In the genomic region with DNA sequence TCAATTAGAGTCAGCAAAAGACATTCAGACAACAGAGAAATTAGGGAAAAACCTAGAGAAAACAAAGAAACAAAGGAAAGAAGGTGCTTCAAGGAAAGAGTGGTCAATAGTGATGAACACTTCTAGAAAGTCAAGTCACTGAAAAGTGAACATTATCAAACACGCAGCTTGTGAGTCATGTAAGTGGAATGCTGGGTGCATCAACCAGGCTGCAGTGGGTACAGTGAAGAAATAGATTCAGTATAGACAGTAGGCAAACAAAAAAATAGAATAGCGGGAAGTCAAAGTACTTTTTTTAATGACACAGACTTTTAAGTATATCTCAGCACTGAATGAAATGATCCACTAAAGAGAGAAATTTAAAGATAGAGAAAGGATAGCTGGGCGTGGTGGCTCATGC, we compare ENCODE assay signal across 19 cellular contexts.
A peak's percentile ranks its signal among the peaks of the same experiment; 100 is the strongest.
DNase-seq lines count a peak whose midpoint lies in the region; ATAC-seq and TF ChIP-seq lines count a peak whose summit lies in the region.
"Had no signal": no experiment of that assay in that cellular context is flagged by ENCODE, and none has a peak within 500 bp of the region (broad histone marks: within the 10 kb centered on the region; RNA-seq: fewer than 3 reads in every experiment).

No MANE protein-coding gene starts in this region.

- H3K27ac ChIP-seq in brain microvascular endothelial cell (no peak overlapping the region), spleen (no peak overlapping the region)
- H3K27ac ChIP-seq: ascending aorta, heart left ventricle had no signal

- no peaks in the 10 kb centered on the region for H3K27me3 Mint-ChIP-seq in IgD-negative memory B cell
- no peaks in the 10 kb centered on the region for H3K27me3 Mint-ChIP-seq in immature natural killer cell (ENCODE audit: low read depth in 3 of 3)
- no peaks in the 10 kb centered on the region for H3K27me3 Mint-ChIP-seq in progenitor cell of endocrine pancreas
- H3K27me3 Mint-ChIP-seq: activated CD4-positive, alpha-beta T cell treated with anti-CD3 and anti-CD28 coated beads, Interleukin-2, amount 10 ng/mL, durations not matched to agents 24 days and 14 days; activated T-helper 17 cell treated with anti-CD3 and anti-CD28 coated beads, Interleukin-2, amount 50 U/mL, for 72 hours; natural killer cell treated with Interleukin-12 subunit alpha and Interleukin-12 subunit beta and Interleukin-15 and Interleukin-18, amount 100 ng/mL, for 72 hours; stimulated activated naive B cell treated with anti-CD40 and anti-IgM and Interleukin-4, amounts not matched to agents 10 μg/mL and 1 μg/mL and 100 μg/mL, for 72 hours had no signal

- TF ChIP-seq CTCF in brain microvascular endothelial cell (IDR thresholded peaks at IDR 0.05; ENCODE audit: low read depth, low read length, missing control alignments) (no peak), kidney epithelial cell (IDR thresholded peaks at IDR 0.05; ENCODE audit: insufficient read depth, low read length, poor library complexity, severe bottlenecking) (no peak), spleen (IDR thresholded peaks at IDR 0.05 in 8 of 11, conservative IDR thresholded peaks at IDR 0.05 in 3 of 11) (no peak), progenitor cell of endocrine pancreas (IDR thresholded peaks at IDR 0.05; ENCODE audit: unreplicated experiment) (no peak)

- intact Hi-C loops in spleen (cut with DNase I; ENCODE audit: low total_unique reads) = no loop called here

- peak; percentile 51 for DNase-seq in COLO829 (ENCODE audit: low spot score)
- DNase-seq in brain microvascular endothelial cell = peak; percentile 53
- DNase-seq in kidney epithelial cell (ENCODE audit: low read depth) = peak; percentile 12
- no peak for DNase-seq in spleen
- no peak for DNase-seq in immature natural killer cell
- DNase-seq in progenitor cell of endocrine pancreas (ENCODE audit: low spot score, unreplicated experiment) = no peak
- DNase-seq: activated CD4-positive, alpha-beta T cell treated with anti-CD3 and anti-CD28 coated beads, Interleukin-2, amount 10 ng/mL, durations not matched to agents 24 days and 14 days; effector memory CD4-positive, alpha-beta T cell; heart left ventricle; right cardiac atrium; stimulated activated CD4-positive, alpha-beta T cell treated with anti-CD3 and anti-CD28 coated beads, Interleukin-4, amount 100 ng/mL, for 24 hours; stimulated activated naive B cell treated with anti-CD40 and anti-IgM and Interleukin-4, amounts not matched to agents 10 μg/mL and 1 μg/mL and 100 μg/mL, for 72 hours; T-helper 1 cell had no signal

- H3K36me3 ChIP-seq in brain microvascular endothelial cell (replicated peaks) (no peaks in the 10 kb centered on the region), kidney epithelial cell (ENCODE audit: control insufficient read depth, insufficient read depth, low read length) (no peaks in the 10 kb centered on the region), spleen (peaks cover 0 to 19% (median 3%) of the 10 kb centered on the region in 6 donors)
- H3K36me3 ChIP-seq: ascending aorta had no signal

- H3K36me3 Mint-ChIP-seq in IgD-negative memory B cell = peaks cover 17% of the 10 kb centered on the region
- no peaks in the 10 kb centered on the region for H3K36me3 Mint-ChIP-seq in immature natural killer cell
- H3K36me3 Mint-ChIP-seq in progenitor cell of endocrine pancreas (ENCODE audit: insufficient read depth) = no peaks in the 10 kb centered on the region
- H3K36me3 Mint-ChIP-seq: natural killer cell treated with Interleukin-12 subunit alpha and Interleukin-12 subunit beta and Interleukin-15 and Interleukin-18, amount 100 ng/mL, for 72 hours had no signal

- 59 to 66% (median 64%) methylated on average over 3 of the region's 3 CpGs for WGBS in spleen, 5 donors

- H3K4me3 Mint-ChIP-seq in IgD-negative memory B cell = no peak overlapping the region
- no peak overlapping the region for H3K4me3 Mint-ChIP-seq in immature natural killer cell
- H3K4me3 Mint-ChIP-seq in progenitor cell of endocrine pancreas (ENCODE audit: low read depth) = no peak overlapping the region
- H3K4me3 Mint-ChIP-seq: activated CD4-positive, alpha-beta T cell treated with anti-CD3 and anti-CD28 coated beads, Interleukin-2, amount 10 ng/mL, durations not matched to agents 24 days and 14 days; activated T-helper 17 cell treated with anti-CD3 and anti-CD28 coated beads, Interleukin-2, amount 50 U/mL, for 72 hours; natural killer cell treated with Interleukin-12 subunit alpha and Interleukin-12 subunit beta and Interleukin-15 and Interleukin-18, amount 100 ng/mL, for 72 hours had no signal

- H3K27ac Mint-ChIP-seq in IgD-negative memory B cell (peak overlapping the region in 2 of 3 donors; percentile 29 to 96), immature natural killer cell (no peak overlapping the region), progenitor cell of endocrine pancreas (no peak overlapping the region)
- H3K27ac Mint-ChIP-seq: activated CD4-positive, alpha-beta T cell treated with anti-CD3 and anti-CD28 coated beads, Interleukin-2, amount 10 ng/mL, durations not matched to agents 24 days and 14 days; activated T-helper 17 cell treated with anti-CD3 and anti-CD28 coated beads, Interleukin-2, amount 50 U/mL, for 72 hours; natural killer cell treated with Interleukin-12 subunit alpha and Interleukin-12 subunit beta and Interleukin-15 and Interleukin-18, amount 100 ng/mL, for 72 hours had no signal

- ATAC-seq in HG03521 (IDR thresholded peaks at IDR 0.05; ENCODE audit: unreplicated experiment) = no peak
- ATAC-seq: activated T-helper 17 cell treated with anti-CD3 and anti-CD28 coated beads, Interleukin-2, amount 50 U/mL, for 72 hours; heart left ventricle; left lobe of liver; natural killer cell treated with Interleukin-12 subunit alpha and Interleukin-12 subunit beta and Interleukin-15 and Interleukin-18, amount 100 ng/mL, for 72 hours; right cardiac atrium; stimulated activated naive B cell treated with anti-CD40 and anti-IgM and Interleukin-4, amounts not matched to agents 10 μg/mL and 1 μg/mL and 100 μg/mL, for 72 hours had no signal

- TF ChIP-seq POLR2A in spleen (IDR thresholded peaks at IDR 0.05) = no peak

- H3K9me3 Mint-ChIP-seq in IgD-negative memory B cell = no peaks in the 10 kb centered on the region
- H3K9me3 Mint-ChIP-seq in immature natural killer cell = peaks cover 0 to 29% (median 8%) of the 10 kb centered on the region in 6 donors
- H3K9me3 Mint-ChIP-seq in progenitor cell of endocrine pancreas (ENCODE audit: low read depth) = no peaks in the 10 kb centered on the region
- H3K9me3 Mint-ChIP-seq: activated CD4-positive, alpha-beta T cell treated with anti-CD3 and anti-CD28 coated beads, Interleukin-2, amount 10 ng/mL, durations not matched to agents 24 days and 14 days; activated T-helper 17 cell treated with anti-CD3 and anti-CD28 coated beads, Interleukin-2, amount 50 U/mL, for 72 hours; stimulated activated naive B cell treated with anti-CD40 and anti-IgM and Interleukin-4, amounts not matched to agents 10 μg/mL and 1 μg/mL and 100 μg/mL, for 72 hours had no signal

- H3K27me3 ChIP-seq in brain microvascular endothelial cell (replicated peaks) (no peaks in the 10 kb centered on the region), kidney epithelial cell (ENCODE audit: control insufficient read depth, insufficient read depth, low read length) (no peaks in the 10 kb centered on the region), spleen (replicated peaks in 1 of 7) (no peaks in the 10 kb centered on the region)
- H3K27me3 ChIP-seq: ascending aorta, heart left ventricle had no signal

- H3K4me1 ChIP-seq in spleen = peaks cover 14 to 51% (median 28%) of the 10 kb centered on the region in 6 donors
- H3K4me1 ChIP-seq: ascending aorta had no signal

- H3K4me1 Mint-ChIP-seq in IgD-negative memory B cell (peaks cover 15 to 39% (median 33%) of the 10 kb centered on the region in 3 donors), immature natural killer cell (no peaks in the 10 kb centered on the region), progenitor cell of endocrine pancreas (ENCODE audit: low read depth) (no peaks in the 10 kb centered on the region)
- H3K4me1 Mint-ChIP-seq: activated CD4-positive, alpha-beta T cell treated with anti-CD3 and anti-CD28 coated beads, Interleukin-2, amount 10 ng/mL, durations not matched to agents 24 days and 14 days; activated T-helper 17 cell treated with anti-CD3 and anti-CD28 coated beads, Interleukin-2, amount 50 U/mL, for 72 hours had no signal

- no peak overlapping the region for H3K4me3 ChIP-seq in brain microvascular endothelial cell (ENCODE audit: low read depth, low read length)
- no peak overlapping the region for H3K4me3 ChIP-seq in kidney epithelial cell (ENCODE audit: low read depth, low read length)
- H3K4me3 ChIP-seq in spleen = no peak overlapping the region
- H3K4me3 ChIP-seq: ascending aorta, heart left ventricle had no signal

- in situ Hi-C loops in brain microvascular endothelial cell (cut with HindIII; ENCODE audit: low pct_ligation_motif_present, low sequenced_read_pairs) = no loop called here

- H3K9me3 ChIP-seq in spleen = no peaks in the 10 kb centered on the region
- H3K9me3 ChIP-seq: ascending aorta, heart left ventricle had no signal

Comparison
In these comparisons a context has a peak if more than half of its experiments do, and no peak if none do; other contexts are left out.
1. DNase-seq: peak in COLO829 (single experiment), brain microvascular endothelial cell (single experiment) and kidney epithelial cell (single experiment); none in spleen (single experiment), immature natural killer cell (0 of 3) and progenitor cell of endocrine pancreas (single experiment).
2. H3K27ac Mint-ChIP-seq: peak in IgD-negative memory B cell (2 of 3); none in immature natural killer cell (0 of 6) and progenitor cell of endocrine pancreas (single experiment).